8 cellular contexts compared by ENCODE assay signal in genomic region chr13:38349386-38350113, GRCh38. TPM values are rescaled to one million over a fixed set of nuclear protein-coding genes. Genes with fewer than 3 reads are reported as not detected.
A peak's percentile ranks its signal among the peaks of the same experiment; 100 is the strongest.
DNase-seq lines count a peak whose midpoint lies in the region; ATAC-seq lines count a peak whose summit lies in the region.

UFM1 (plus strand) TSS chr13:38349851; CDS start chr13:38349920, 69 bp downstream.

- peak; percentile 92 for ATAC-seq in GM21529 (IDR thresholded peaks at IDR 0.05; ENCODE audit: unreplicated experiment)

- no peaks in the 10 kb centered on the region for H3K27me3 Mint-ChIP-seq in IgD-negative memory B cell

- peak within 1 kb of the TSS; percentile 98 to 100 (median 98) for H3K4me3 Mint-ChIP-seq in IgD-negative memory B cell

- peaks cover 18 to 36% (median 28%) of the 10 kb centered on the region in 3 donors for H3K4me1 Mint-ChIP-seq in IgD-negative memory B cell

- peaks cover 2% of the 10 kb centered on the region for H3K36me3 Mint-ChIP-seq in IgD-negative memory B cell

- no peaks in the 10 kb centered on the region for H3K9me3 Mint-ChIP-seq in IgD-negative memory B cell

- H3K27ac Mint-ChIP-seq in IgD-negative memory B cell = peak within 1 kb of the TSS; percentile 94 to 99 (median 95)

- DNase-seq in DMS 273 treated with DMSO at 0.1 percent for 48 hours (lab: John Stamatoyannopoulos, UW) (peak; percentile 88), OCI-M2 (lab: John Stamatoyannopoulos, UW; ENCODE audit: unreplicated experiment) (peak; percentile 64), activated T-cell treated with anti-CD3 and anti-CD28 coated beads for 4 hours (peak; percentile 78), epidermal melanocyte (ENCODE audit: insufficient read length, low spot score) (peak; percentile 80), middle frontal gyrus (ENCODE audit: extremely low spot score, low spot score) (peak; percentile 76)
- peak; percentile 72 to 78 for DNase-seq in stimulated activated CD8-positive, alpha-beta memory T cell treated with anti-CD3 and anti-CD28 coated beads, Interleukin-2, amount 100 ng/mL, for 48 hours (ENCODE audit: low read depth in 2 of 2)

RNA-seq across cellular contexts. Expression of gene UFM1, which starts in this region (rescaled TPM):
- 54.3 TPM for polyA plus RNA-seq in IgD-negative memory B cell

Comparison
In these comparisons a context has a peak if more than half of its experiments do, and no peak if none do; other contexts are left out.
1. Peak in every context shown above with its lines: DNase-seq and ATAC-seq.